ENCODE assay signal across 10 cellular contexts in genomic region chr14:91315844-91316267, GRCh38.
A peak's percentile ranks its signal among the peaks of the same experiment; 100 is the strongest.
DNase-seq lines count a peak whose midpoint lies in the region; ATAC-seq lines count a peak whose summit lies in the region.
"Had no signal": no experiment of that assay in that cellular context is flagged by ENCODE, and none has a peak within 500 bp of the region (broad histone marks: within the 10 kb centered on the region; RNA-seq: fewer than 3 reads in every experiment).

No MANE protein-coding gene starts in this region.

- peaks cover 50% of the 10 kb centered on the region for H3K36me3 Mint-ChIP-seq in stimulated activated memory B cell treated with anti-CD40 and anti-IgM and Interleukin-4, amounts not matched to agents 10 μg/mL and 1 μg/mL and 100 μg/mL, for 72 hours

- no peaks in the 10 kb centered on the region for H3K27me3 Mint-ChIP-seq in stimulated activated memory B cell treated with anti-CD40 and anti-IgM and Interleukin-4, amounts not matched to agents 10 μg/mL and 1 μg/mL and 100 μg/mL, for 72 hours

- peak overlapping the region; percentile 99 for H3K27ac Mint-ChIP-seq in stimulated activated memory B cell treated with anti-CD40 and anti-IgM and Interleukin-4, amounts not matched to agents 10 μg/mL and 1 μg/mL and 100 μg/mL, for 72 hours

- H3K4me3 Mint-ChIP-seq in stimulated activated memory B cell treated with anti-CD40 and anti-IgM and Interleukin-4, amounts not matched to agents 10 μg/mL and 1 μg/mL and 100 μg/mL, for 72 hours: peak overlapping the region; percentile 41

- DNase-seq in T-helper 9 cell: peak; percentile 74
- peak; percentile 38 for DNase-seq in dermis blood vessel endothelial cell
- DNase-seq in COR-L47 (lab: John Stamatoyannopoulos, UW): no peak
- DNase-seq in NCI-H69 (lab: John Stamatoyannopoulos, UW): no peak
- DNase-seq in inferior parietal cortex (ENCODE audit: extremely low spot score): no peak
- DNase-seq: left cardiac atrium had no signal

- ATAC-seq in GM18909 (IDR thresholded peaks at IDR 0.05; ENCODE audit: poor library complexity, unreplicated experiment) (peak; percentile 87), HG03103 (IDR thresholded peaks at IDR 0.05; ENCODE audit: low read depth, unreplicated experiment) (peak; percentile 84)
- peak; percentile 91 for ATAC-seq in stimulated activated memory B cell treated with anti-CD40 and anti-IgM and Interleukin-4, amounts not matched to agents 10 μg/mL and 1 μg/mL and 100 μg/mL, for 72 hours
- ATAC-seq: Panc1 had no signal

- H3K9me3 Mint-ChIP-seq in stimulated activated memory B cell treated with anti-CD40 and anti-IgM and Interleukin-4, amounts not matched to agents 10 μg/mL and 1 μg/mL and 100 μg/mL, for 72 hours: no peaks in the 10 kb centered on the region

- peaks cover 65% of the 10 kb centered on the region for H3K4me1 Mint-ChIP-seq in stimulated activated memory B cell treated with anti-CD40 and anti-IgM and Interleukin-4, amounts not matched to agents 10 μg/mL and 1 μg/mL and 100 μg/mL, for 72 hours

Comparison
In these comparisons a context has a peak if more than half of its experiments do, and no peak if none do; other contexts are left out.
1. DNase-seq: peak in T-helper 9 cell (single experiment) and dermis blood vessel endothelial cell (single experiment); none in COR-L47 (single experiment), NCI-H69 (single experiment) and inferior parietal cortex (single experiment).
2. Peak in every context shown above with its lines, with median percentiles within 50 percentile points of each other: ATAC-seq.